In the genomic region with DNA sequence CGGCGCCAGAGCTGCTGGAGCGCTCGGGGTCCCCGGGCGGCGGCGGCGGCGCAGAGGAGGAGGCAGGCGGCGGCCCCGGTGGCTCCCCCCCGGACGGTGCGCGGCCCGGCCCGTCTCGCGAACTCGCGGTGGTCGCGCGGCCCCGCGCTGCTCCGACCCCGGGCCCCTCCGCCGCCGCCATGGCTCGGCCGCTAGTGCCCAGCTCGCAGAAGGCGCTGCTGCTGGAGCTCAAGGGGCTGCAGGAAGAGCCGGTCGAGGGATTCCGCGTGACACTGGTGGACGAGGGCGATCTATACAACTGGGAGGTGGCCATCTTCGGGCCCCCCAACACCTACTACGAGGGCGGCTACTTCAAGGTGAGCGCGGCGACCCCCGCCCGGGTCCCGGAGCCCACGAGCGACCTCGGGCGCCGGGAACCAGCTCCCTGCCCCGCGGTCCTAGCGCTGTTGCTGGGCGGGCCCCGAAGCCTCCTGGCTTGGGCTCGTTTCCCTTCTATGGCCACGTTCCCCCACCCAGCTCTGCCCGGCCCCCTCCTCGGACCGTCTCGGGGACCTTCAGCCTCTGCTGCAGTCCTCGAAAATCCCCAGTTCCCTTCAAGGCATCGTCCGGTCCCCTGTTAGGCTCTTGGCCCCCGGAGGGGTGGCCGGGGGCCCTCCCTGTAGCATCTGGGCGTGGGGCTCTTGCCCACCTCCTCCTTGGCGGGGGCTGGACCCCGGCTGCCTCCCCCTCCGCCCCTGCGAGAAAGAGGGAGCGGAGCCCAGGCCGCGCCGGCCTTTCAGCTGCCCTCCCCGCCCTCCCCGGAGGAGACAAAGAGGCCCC, we compare ENCODE assay signal across 8 cellular contexts. TPM values are rescaled to one million over a fixed set of nuclear protein-coding genes. Genes with fewer than 3 reads are reported as not detected.
DNase-seq lines count a peak whose midpoint lies in the region; ATAC-seq and TF ChIP-seq lines count a peak whose summit lies in the region.

A gene with protein sequence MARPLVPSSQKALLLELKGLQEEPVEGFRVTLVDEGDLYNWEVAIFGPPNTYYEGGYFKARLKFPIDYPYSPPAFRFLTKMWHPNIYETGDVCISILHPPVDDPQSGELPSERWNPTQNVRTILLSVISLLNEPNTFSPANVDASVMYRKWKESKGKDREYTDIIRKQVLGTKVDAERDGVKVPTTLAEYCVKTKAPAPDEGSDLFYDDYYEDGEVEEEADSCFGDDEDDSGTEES (plus strand): TSS at position 8 of the 819 bp plus-strand sequence. CDS start 172 bp downstream, at position 180.

- H3K9me3 ChIP-seq in adipocyte (ENCODE audit: control insufficient read depth, low read length), result no peaks in the 10 kb centered on the region

- POLR2A ChIA-PET in BJ (lab: Charles Lee), result interaction anchor here (0.8 kb wide), 1 partner anchor 40 kb away, joined by 4 read pairs; no protein-coding TSS in a partner anchor

- H3K4me1 ChIP-seq in adipocyte (ENCODE audit: control insufficient read depth, insufficient read depth, low read length), result peaks cover 11% of the 10 kb centered on the region

- H3K4me3 ChIP-seq in BJ (ENCODE audit: low read depth, low read length) (peak within 1 kb of the TSS; percentile 98), adipocyte (ENCODE audit: low read length) (peak within 1 kb of the TSS; percentile 93), skeletal muscle cell (ENCODE audit: low read depth, low read length) (peak within 1 kb of the TSS; percentile 96)

- ATAC-seq in GM19035 (IDR thresholded peaks at IDR 0.05; ENCODE audit: unreplicated experiment), result peak; percentile 24
- peak; percentile 8 for ATAC-seq in HG03521 (IDR thresholded peaks at IDR 0.05; ENCODE audit: unreplicated experiment)

- no peak for TF ChIP-seq CTCF in BJ (IDR thresholded peaks at IDR 0.05; ENCODE audit: insufficient read depth, low read depth, low read length)

- DNase-seq in BJ (ENCODE audit: low read depth) (no peak), adipocyte (ENCODE audit: low read depth) (peak; percentile 39), hepatic stellate cell (ENCODE audit: low spot score) (peak; percentile 50), skeletal muscle cell (ENCODE audit: low read depth) (no peak), HPDE6-E6E7 (ENCODE audit: extremely low spot score) (no peak), DMS153 (lab: John Stamatoyannopoulos, UW) (no peak)

- H3K27me3 ChIP-seq in BJ (ENCODE audit: control insufficient read depth, insufficient read depth, low read length) (no peaks in the 10 kb centered on the region), adipocyte (replicated peaks; ENCODE audit: control insufficient read depth, insufficient read depth, low read length) (no peaks in the 10 kb centered on the region)

- H3K36me3 ChIP-seq in BJ (ENCODE audit: control insufficient read depth, insufficient read depth, low read length), result peaks cover 15% of the 10 kb centered on the region
- H3K36me3 ChIP-seq in adipocyte (ENCODE audit: control insufficient read depth, insufficient read depth, low read length, severe bottlenecking), result peaks cover 8% of the 10 kb centered on the region

- H3K9ac ChIP-seq in adipocyte (ENCODE audit: low read length), result peak within 1 kb of the TSS; percentile 98

- CTCF ChIA-PET in BJ (lab: Yijun Ruan, JAX), result interaction anchor here (0.8 to 4.9 kb wide), 17 partner anchors 10 to 145 kb away, joined by 3 to 34 read pairs (median 6); a partner anchor contains a TSS

RNA-seq across cellular contexts. Expression of the gene that starts here (rescaled TPM):
- polyA plus RNA-seq in BJ (2011; rRNA removed), result 49.1 and 75.2 TPM in 2 replicates
- 30.5 and 34.2 TPM in 2 replicates for polyA minus RNA-seq in BJ (2011; rRNA and poly(A)+ RNA removed)

Comparison
In these comparisons a context has a peak if more than half of its experiments do, and no peak if none do; other contexts are left out.
1. DNase-seq: peak in adipocyte (single experiment) and hepatic stellate cell (single experiment); none in BJ (single experiment), skeletal muscle cell (single experiment), HPDE6-E6E7 (single experiment) and DMS153 (single experiment).
2. Peak in every context shown above with its lines, with median percentiles within 50 percentile points of each other: H3K4me3 ChIP-seq.